In the genomic region with DNA sequence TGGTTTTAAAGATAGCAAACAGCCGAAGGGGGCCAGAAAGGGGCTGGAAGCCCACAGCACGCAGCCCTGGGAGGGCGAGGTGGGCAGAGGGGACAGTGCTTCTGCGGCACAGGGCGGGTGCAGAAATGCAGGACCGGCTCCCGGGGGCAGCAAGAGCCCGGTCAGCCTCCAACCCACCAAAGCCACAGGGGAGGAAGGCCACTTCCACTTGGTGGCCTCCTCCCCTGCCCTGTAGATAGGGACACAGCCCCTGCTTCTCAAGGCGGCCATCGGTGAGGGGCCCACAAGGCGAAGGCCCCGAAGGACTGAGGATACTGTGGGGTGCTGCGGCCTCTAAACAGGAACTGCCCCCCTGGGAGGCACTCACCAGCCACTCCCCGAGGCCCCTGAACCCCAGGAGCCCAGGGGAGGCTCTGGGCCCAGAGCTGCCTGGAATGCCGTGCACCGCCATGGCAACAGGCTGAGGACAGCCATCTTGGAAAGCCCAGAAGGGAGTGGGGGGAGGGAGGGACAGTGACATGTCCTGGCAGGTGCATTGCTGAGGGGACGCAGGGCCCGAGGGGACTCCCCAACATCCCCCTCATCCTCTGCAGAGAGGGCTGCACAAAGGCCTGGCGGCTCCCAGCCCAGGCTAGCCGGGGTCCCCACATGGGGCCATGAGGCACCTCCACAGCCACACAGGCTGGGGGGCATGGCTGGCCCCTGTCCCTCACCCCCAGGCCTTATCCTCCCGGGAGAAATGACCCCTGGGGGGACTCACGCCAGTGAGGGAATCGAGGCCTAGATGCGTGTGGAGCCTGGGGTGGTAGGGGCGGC, we compare ENCODE assay signal across 8 cellular contexts.
DNase-seq lines count a peak whose midpoint lies in the region; ATAC-seq and TF ChIP-seq lines count a peak whose summit lies in the region.

No MANE protein-coding gene starts in this region.

- peaks cover 32% of the 10 kb centered on the region for H3K4me1 ChIP-seq in PC-9 (replicated peaks; ENCODE audit: insufficient read depth)
- peaks cover 0 to 68% (median 35%) of the 10 kb centered on the region in 3 donors for H3K4me1 ChIP-seq in gastroesophageal sphincter
- H3K4me1 ChIP-seq in smooth muscle cell (ENCODE audit: low read depth): peaks cover 12% of the 10 kb centered on the region

- H3K9me2 ChIP-seq in PC-9 (ENCODE audit: insufficient read depth): no peaks in the 10 kb centered on the region

- H3K27ac ChIP-seq in PC-9 (peak overlapping the region; percentile 75), gastroesophageal sphincter (peak overlapping the region in 3 of 4 donors; percentile 77 to 83 (median 81)), smooth muscle cell (ENCODE audit: low read depth) (peak overlapping the region; percentile 51)

- H3K4me3 ChIP-seq in PC-9: peak overlapping the region; percentile 35; the same call in 1 of the 2 replicates
- no peak overlapping the region for H3K4me3 ChIP-seq in gastroesophageal sphincter
- H3K4me3 ChIP-seq in smooth muscle cell: no peak overlapping the region

- no peak for TF ChIP-seq POLR2A in gastroesophageal sphincter (IDR thresholded peaks at IDR 0.05)

- CTCF ChIA-PET in PC-9 (lab: Charles Lee): interaction anchor here (0.6 to 0.9 kb wide), 2 partner anchors 60 to 113 kb away, joined by 3 to 5 read pairs; no protein-coding TSS in a partner anchor

- H2AFZ ChIP-seq in PC-9 (no peak overlapping the region), smooth muscle cell (ENCODE audit: low read depth) (no peak overlapping the region)

- peaks cover 24% of the 10 kb centered on the region for H3F3A ChIP-seq in PC-9 (ENCODE audit: insufficient read depth, low read depth)
- peaks cover 2% of the 10 kb centered on the region for H3F3A ChIP-seq in smooth muscle cell (ENCODE audit: low read depth)

- intact Hi-C loops in PC-9 (cut with micrococcal nuclease; ENCODE audit: unreplicated experiment): loop anchor here (1.0 to 5.0 kb wide), 7 partner anchors 11 to 115 kb away; a partner anchor contains a TSS

- no peak for TF ChIP-seq CTCF in PC-9 (conservative IDR thresholded peaks at IDR 0.05)
- TF ChIP-seq CTCF in gastroesophageal sphincter (IDR thresholded peaks at IDR 0.05): no peak
- TF ChIP-seq CTCF in smooth muscle cell (IDR thresholded peaks at IDR 0.05; ENCODE audit: borderline replicate concordance, insufficient read depth, poor library complexity, severe bottlenecking): no peak

- H3K4me2 ChIP-seq in PC-9: peak overlapping the region; percentile 64
- H3K4me2 ChIP-seq in smooth muscle cell: peak overlapping the region; percentile 35

- ATAC-seq in GM21360 (IDR thresholded peaks at IDR 0.05; ENCODE audit: unreplicated experiment) (peak; percentile 1), gastroesophageal sphincter (no peak), GM18517 (IDR thresholded peaks at IDR 0.05; ENCODE audit: unreplicated experiment) (no peak), HG02588 (IDR thresholded peaks at IDR 0.05; ENCODE audit: unreplicated experiment) (no peak)

- H3K27me3 ChIP-seq in PC-9 (ENCODE audit: insufficient read depth, low read depth) (no peaks in the 10 kb centered on the region), gastroesophageal sphincter (no peaks in the 10 kb centered on the region), smooth muscle cell (ENCODE audit: low read depth) (no peaks in the 10 kb centered on the region)

- no peak overlapping the region for H3K9ac ChIP-seq in smooth muscle cell (ENCODE audit: low read depth)

- peaks cover 31% of the 10 kb centered on the region for H3K79me2 ChIP-seq in PC-9 (ENCODE audit: low read depth)
- peaks cover 45% of the 10 kb centered on the region for H3K79me2 ChIP-seq in smooth muscle cell (ENCODE audit: low read depth)

- DNase-seq in PC-9 (no peak), smooth muscle cell (lab: John Stamatoyannopoulos, UW; ENCODE audit: unreplicated experiment) (no peak), SKM-1 (lab: John Stamatoyannopoulos, UW; ENCODE audit: unreplicated experiment) (no peak)
- DNase-seq in activated CD4-positive, CD25-positive, alpha-beta regulatory T cell treated with anti-CD3 and anti-CD28 coated beads, Interleukin-2, amount 50 U/mL, for 72 hours: no peak

- H3K36me3 ChIP-seq in PC-9 (ENCODE audit: low read depth): no peaks in the 10 kb centered on the region
- peaks cover 0 to 47% of the 10 kb centered on the region in 2 donors for H3K36me3 ChIP-seq in gastroesophageal sphincter
- no peaks in the 10 kb centered on the region for H3K36me3 ChIP-seq in smooth muscle cell (ENCODE audit: low read depth)

- TSS peak; percentile 25 for BruUV-seq in PC-9 (replicated peaks; lab: Mats Ljungman, UMichigan)

- TF ChIP-seq EP300 in gastroesophageal sphincter (IDR thresholded peaks at IDR 0.05): no peak

- WGBS in gastroesophageal sphincter (ENCODE audit: low coverage in 1 of 2), 2 donors: 86 to 87% methylated on average over 3 to 4 of the region's 25 CpGs
- 96% methylated on average over 22 of the region's 25 CpGs for WGBS in smooth muscle cell (ENCODE audit: low lambda C conversion rate)

- POLR2A ChIA-PET in PC-9 (lab: Charles Lee; ENCODE audit: unreplicated experiment): interaction anchor here (0.5 to 1.0 kb wide), 5 partner anchors 31 to 66 kb away, joined by 3 to 10 read pairs (median 4); no protein-coding TSS in a partner anchor

- H3K9me3 ChIP-seq in PC-9 (ENCODE audit: insufficient read depth, low read depth): no peaks in the 10 kb centered on the region
- no peaks in the 10 kb centered on the region for H3K9me3 ChIP-seq in gastroesophageal sphincter
- no peaks in the 10 kb centered on the region for H3K9me3 ChIP-seq in smooth muscle cell (replicated peaks; ENCODE audit: low read depth)

- H4K20me1 ChIP-seq in PC-9 (ENCODE audit: insufficient read depth): no peaks in the 10 kb centered on the region; the same call in 1 of the 2 replicates
- peaks cover 100% of the 10 kb centered on the region for H4K20me1 ChIP-seq in smooth muscle cell (ENCODE audit: low read depth)
